Comparison of ENCODE assay signal across 8 cellular contexts in the genomic region with DNA sequence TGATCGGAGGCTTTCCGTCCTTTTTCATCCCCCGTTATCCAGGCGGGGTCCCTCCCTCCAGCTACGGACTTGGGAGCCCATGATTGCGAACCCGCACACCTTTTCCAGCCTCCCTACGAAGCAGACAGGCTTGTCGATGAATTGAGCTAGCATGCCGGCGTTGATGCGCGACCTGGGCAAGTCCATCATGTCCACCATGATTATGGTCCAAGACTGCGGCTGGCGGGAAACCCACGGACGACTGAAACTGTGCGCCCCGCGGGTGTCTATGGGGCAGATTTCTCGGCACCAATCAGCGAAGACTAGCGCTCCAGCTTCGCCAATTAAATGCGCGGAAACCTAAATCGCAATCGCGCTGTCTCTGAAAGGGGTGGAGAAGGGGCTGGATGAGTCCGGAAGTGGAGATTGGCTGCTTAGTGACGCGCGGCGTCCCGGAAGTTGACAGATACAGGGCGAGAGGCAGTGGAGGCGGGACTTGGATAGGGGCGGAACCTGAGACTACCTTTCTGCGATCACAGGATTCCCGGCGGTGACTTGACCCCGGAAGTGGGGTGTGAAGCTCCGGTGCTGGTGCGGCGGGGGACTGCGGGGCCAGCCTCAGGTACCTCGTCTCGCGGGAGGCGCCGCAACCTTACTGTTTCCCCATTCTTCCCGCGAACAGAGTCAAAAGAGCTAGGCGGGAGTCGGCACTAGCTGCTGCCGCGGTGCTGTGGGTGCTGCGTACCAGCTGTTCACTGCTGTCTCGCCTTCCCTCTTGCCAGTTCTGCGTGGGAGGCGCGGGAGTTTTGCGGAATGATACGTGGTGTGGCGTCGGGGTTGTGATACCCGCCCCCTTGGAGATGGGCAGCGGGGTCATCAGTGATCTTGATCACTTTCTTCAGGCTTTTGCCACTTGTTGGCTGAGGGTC. TPM values are rescaled to one million over a fixed set of nuclear protein-coding genes. Genes with fewer than 3 reads are reported as not detected.
DNase-seq lines count a peak whose midpoint lies in the region; ATAC-seq and TF ChIP-seq lines count a peak whose summit lies in the region.

A gene (plus strand): TSS at position 532 of the 908 bp plus-strand sequence. CDS start 32,620 bp downstream, outside the sequence.

- peak within 1 kb of the TSS; percentile 84 to 88 for H3K4me3 ChIP-seq in testis

- WGBS in testis, 2 donors, result 0 to 1% methylated on average over 46 to 67 of the region's 68 CpGs

- H3K27ac Mint-ChIP-seq in activated naive CD8-positive, alpha-beta T cell, result peak within 1 kb of the TSS; percentile 99

- TF ChIP-seq CTCF in GM10248 (IDR thresholded peaks at IDR 0.05; ENCODE audit: control extremely low read depth, extremely low read depth, low read depth, missing control alignments), result no peak
- no peak for TF ChIP-seq CTCF in omental fat pad (IDR thresholded peaks at IDR 0.05)
- TF ChIP-seq CTCF in testis (IDR thresholded peaks at IDR 0.05), result no peak

- H3K9me3 ChIP-seq in testis, result no peaks in the 10 kb centered on the region

- intact Hi-C loops in testis (cut with DNase I; ENCODE audit: low total_unique reads), result no loop called here

- peaks cover 56% of the 10 kb centered on the region for H3K4me1 Mint-ChIP-seq in activated naive CD8-positive, alpha-beta T cell (ENCODE audit: low read depth)

- ATAC-seq in HG02623 (IDR thresholded peaks at IDR 0.05; ENCODE audit: unreplicated experiment) (peak; percentile 97), omental fat pad (ENCODE audit: low FRiP score) (peak; percentile 100)

- CTCF ChIA-PET in GM10248 (lab: Yijun Ruan, JAX), result interaction anchor here (0.7 to 4.4 kb wide), 8 partner anchors 9 to 577 kb away, joined by 3 to 19 read pairs (median 4); no protein-coding TSS in a partner anchor

- peaks cover 16% of the 10 kb centered on the region for H3K36me3 Mint-ChIP-seq in activated naive CD8-positive, alpha-beta T cell

- H3K4me1 ChIP-seq in testis, result peaks cover 7% of the 10 kb centered on the region

- TF ChIP-seq POLR2A in testis (IDR thresholded peaks at IDR 0.05), result peak; percentile 33

- H3K4me3 Mint-ChIP-seq in activated naive CD8-positive, alpha-beta T cell, result peak within 1 kb of the TSS; percentile 98

- no peaks in the 10 kb centered on the region for H3K27me3 Mint-ChIP-seq in activated naive CD8-positive, alpha-beta T cell

- no peaks in the 10 kb centered on the region for H3K27me3 ChIP-seq in testis

- no peaks in the 10 kb centered on the region for H3K36me3 ChIP-seq in testis (ENCODE audit: low read depth, missing control alignments)

- POLR2A ChIA-PET in GM10248 (lab: Yijun Ruan, JAX), result interaction anchor here (1.2 kb wide), 2 partner anchors 337 to 538 kb away, joined by 3 read pairs; no protein-coding TSS in a partner anchor

- H3K27ac ChIP-seq in testis, result peak within 1 kb of the TSS; percentile 90 to 92

- DNase-seq in GM10248 (ENCODE audit: extremely low spot score) (peak; percentile 94), NCI-H1105 (lab: John Stamatoyannopoulos, UW) (peak; percentile 100), SKM-1 treated with dmso at 0.1 percent for 144 hours (lab: John Stamatoyannopoulos, UW; ENCODE audit: unreplicated experiment) (peak; percentile 98), glomerular visceral epithelial cell (ENCODE audit: extremely low spot score) (peak; percentile 99), omental fat pad (ENCODE audit: low spot score) (peak; percentile 88), testis (peak; percentile 100)

- H3K9me3 Mint-ChIP-seq in activated naive CD8-positive, alpha-beta T cell (ENCODE audit: low read depth), result no peaks in the 10 kb centered on the region

RNA-seq across cellular contexts. Expression of the gene that starts here (rescaled TPM):
- total RNA-seq in omental fat pad (10 to 100 TPM in 3 of 4 donors, 1 to 10 TPM in 1; 5.6 to 13.2 (median 12.1) TPM), testis (10 to 100 TPM; 11.1 to 17.3 TPM)
- polyA plus RNA-seq in testis (ENCODE audit: insufficient read depth, low read depth, low replicate concordance), result 12.6 TPM

Comparison
In these comparisons a context has a peak if more than half of its experiments do, and no peak if none do; other contexts are left out.
1. Peak in every context shown above with its lines: DNase-seq, ATAC-seq, H3K4me3 ChIP-seq and H3K27ac ChIP-seq.